ENCODE assay signal across 19 cellular contexts in the genomic region with DNA sequence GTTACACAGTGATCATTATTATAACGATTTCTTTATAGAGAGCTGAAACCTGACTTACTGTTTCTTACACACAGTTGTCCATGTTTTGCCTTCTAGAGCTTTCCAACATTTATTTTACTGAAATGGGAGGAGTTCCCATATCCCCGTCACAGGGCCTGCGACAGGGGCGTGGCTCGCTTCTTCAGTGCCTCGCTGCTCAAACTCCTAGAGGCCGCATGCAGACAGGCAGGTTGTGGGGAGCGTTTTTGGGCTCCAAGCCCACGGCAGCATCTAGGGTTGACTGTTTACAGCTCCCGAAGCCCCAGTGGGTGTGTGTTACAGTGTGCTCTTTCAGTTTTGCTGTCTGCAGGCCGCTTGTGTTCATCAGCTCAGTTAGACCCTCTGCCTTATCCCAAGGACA. TPM values are rescaled to one million over a fixed set of nuclear protein-coding genes. Genes with fewer than 3 reads are reported as not detected.
A peak's percentile ranks its signal among the peaks of the same experiment; 100 is the strongest.
DNase-seq lines count a peak whose midpoint lies in the region; ATAC-seq, FAIRE-seq and TF ChIP-seq lines count a peak whose summit lies in the region.
"Had no signal": no experiment of that assay in that cellular context is flagged by ENCODE, and none has a peak within 500 bp of the region (broad histone marks: within the 10 kb centered on the region; RNA-seq: fewer than 3 reads in every experiment).

No MANE protein-coding gene starts in this region.

- no peak for DNase-seq in GM23338 (ENCODE audit: low spot score)
- peak; percentile 38 for DNase-seq in NCI-H69 (lab: John Stamatoyannopoulos, UW)
- DNase-seq in H1 (ENCODE audit: low read depth in 1 of 2, low spot score in 2 of 2): no peak
- no peak for DNase-seq in mesendoderm
- no peak for DNase-seq in GM10266 (ENCODE audit: extremely low spot score)
- no peak for DNase-seq in posterior vena cava (ENCODE audit: low spot score)
- no peak for DNase-seq in NCI-H2227 treated with DMSO at 0.1 percent for 48 hours (lab: John Stamatoyannopoulos, UW)
- DNase-seq: 8988T; CD4-positive, alpha-beta memory T cell; DMS153; DMS79 treated with DMSO at 0.1 percent for 48 hours; GF-D8; IMR-90 had no signal

- no peak for FAIRE-seq in H1 (lab: Jason Lieb, UNC)
- FAIRE-seq: GM12878, GM19239, H54, HTR-8/SVneo had no signal

- H3K9ac ChIP-seq in H1 (replicated peaks in 1 of 4; ENCODE audit: extremely low read depth in 1 of 4, low read depth in 3 of 4, low read length in 3 of 4) (no peak overlapping the region), mesendoderm (ENCODE audit: low read length) (no peak overlapping the region)
- H3K9ac ChIP-seq: BLaER1 had no signal

- no peak for TF ChIP-seq POLR2A in H1 (IDR thresholded peaks at IDR 0.05; ENCODE audit: control extremely low read depth in 1 of 2, low read depth in 2 of 2, low read length in 2 of 2)

- H2AK5ac ChIP-seq in H1 (ENCODE audit: low read depth, low read length) (0 out of 2 replicates have a peak overlapping the region, but pooled peaks have one; percentile 18), mesendoderm (ENCODE audit: low read length) (no peak overlapping the region)

- no peak overlapping the region for H3K27ac ChIP-seq in GM23338 (ENCODE audit: low read depth)
- no peak overlapping the region for H3K27ac ChIP-seq in H1 (ENCODE audit: low read depth, low read length)
- no peak overlapping the region for H3K27ac ChIP-seq in mesendoderm (ENCODE audit: low read depth, low read length)
- H3K27ac ChIP-seq: BLaER1 had no signal

- no peaks in the 10 kb centered on the region for H3K36me3 Mint-ChIP-seq in GM23338 (ENCODE audit: low read depth)
- H3K36me3 Mint-ChIP-seq: CD14-positive monocyte; CD4-positive, alpha-beta memory T cell had no signal

- H3K36me3 ChIP-seq in GM23338 (ENCODE audit: insufficient read depth) (no peaks in the 10 kb centered on the region), H1 (ENCODE audit: control insufficient read depth in 2 of 4, insufficient read depth in 4 of 4, low read length in 3 of 4) (no peaks in the 10 kb centered on the region), mesendoderm (ENCODE audit: control insufficient read depth, insufficient read depth, low read length) (no peaks in the 10 kb centered on the region)
- H3K36me3 ChIP-seq: BLaER1 had no signal

- H3K4ac ChIP-seq in H1 (replicated peaks; ENCODE audit: insufficient read length, low read depth, low read length): no peak overlapping the region
- peak overlapping the region; percentile 43 for H3K4ac ChIP-seq in mesendoderm (ENCODE audit: low read depth, low read length)

- peak; percentile 84 for ATAC-seq in GM23338
- ATAC-seq: GM12878 had no signal

- H3K4me3 Mint-ChIP-seq in GM23338: no peak overlapping the region
- H3K4me3 Mint-ChIP-seq: CD14-positive monocyte; CD4-positive, alpha-beta memory T cell had no signal

- H3K18ac ChIP-seq in H1 (ENCODE audit: extremely low read depth, low read length) (no peak overlapping the region), mesendoderm (ENCODE audit: low read length) (no peak overlapping the region)

- H3K27me3 ChIP-seq in GM23338 (ENCODE audit: insufficient read depth) (no peaks in the 10 kb centered on the region), H1 (replicated peaks in 1 of 4; ENCODE audit: control insufficient read depth in 3 of 4, extremely low read depth in 1 of 4, insufficient read depth in 3 of 4, low read length in 3 of 4) (no peaks in the 10 kb centered on the region), mesendoderm (ENCODE audit: insufficient read depth, low read length, poor library complexity) (no peaks in the 10 kb centered on the region)
- H3K27me3 ChIP-seq: BLaER1 had no signal

- no peaks in the 10 kb centered on the region for H3K9me3 Mint-ChIP-seq in GM23338
- H3K9me3 Mint-ChIP-seq: CD4-positive, alpha-beta memory T cell had no signal

- peaks cover 52% of the 10 kb centered on the region for H3K4me1 Mint-ChIP-seq in GM23338
- H3K4me1 Mint-ChIP-seq: CD4-positive, alpha-beta memory T cell had no signal

- H3K4me3 ChIP-seq in GM23338 (no peak overlapping the region), H1 (ENCODE audit: extremely low read depth in 1 of 4, insufficient read depth in 2 of 4, low read depth in 3 of 4, low read length in 4 of 4) (no peak overlapping the region), mesendoderm (ENCODE audit: low read length) (no peak overlapping the region)
- H3K4me3 ChIP-seq: BLaER1, GM12878 had no signal

- H3K9me3 ChIP-seq in H1 (ENCODE audit: insufficient read depth in 2 of 2, low read depth in 1 of 2, low read length in 1 of 2): no peaks in the 10 kb centered on the region
- H3K9me3 ChIP-seq: BLaER1 had no signal

- H3K23me2 ChIP-seq in H1 (ENCODE audit: low read depth, low read length): no peaks in the 10 kb centered on the region

- H3K79me1 ChIP-seq in H1 (ENCODE audit: low read depth, low read length): no peaks in the 10 kb centered on the region
- no peaks in the 10 kb centered on the region for H3K79me1 ChIP-seq in mesendoderm (ENCODE audit: low read length)

- H3K4me2 ChIP-seq in GM23338: no peak overlapping the region
- no peak overlapping the region for H3K4me2 ChIP-seq in H1 (ENCODE audit: insufficient read depth in 1 of 2, low read depth in 2 of 2, low read length in 2 of 2)
- no peak overlapping the region for H3K4me2 ChIP-seq in mesendoderm (ENCODE audit: low read length)
- H3K4me2 ChIP-seq: BLaER1 had no signal

- H3K23ac ChIP-seq in H1 (ENCODE audit: insufficient read length) (no peak overlapping the region), mesendoderm (ENCODE audit: low read length) (no peak overlapping the region)

- TF ChIP-seq CTCF in GM23338 (conservative IDR thresholded peaks at IDR 0.05; ENCODE audit: low read depth in 2 of 2): no peak
- peak in 2 of 3 experiments; percentile 7 to 14; a peak in 2 of 4 replicates for TF ChIP-seq CTCF in H1 (IDR thresholded peaks at IDR 0.05; ENCODE audit: control extremely low read depth in 1 of 3, insufficient read depth in 1 of 3, low read depth in 1 of 3, low read length in 3 of 3)
- TF ChIP-seq CTCF in GM10266 (IDR thresholded peaks at IDR 0.05; ENCODE audit: control insufficient read depth, insufficient read depth, low read depth, missing control alignments): no peak

- POLR2A ChIA-PET in H1 (lab: Charles Lee; ENCODE audit: partially characterized antibody): interaction anchor here (1.0 to 2.2 kb wide), 4 partner anchors 8 to 19 kb away, joined by 3 to 5 read pairs (median 4); a partner anchor contains a TSS

- intact Hi-C loops in posterior vena cava (cut with DNase I): no loop called here

- H3K4me1 ChIP-seq in GM23338 (ENCODE audit: insufficient read depth) (peaks cover 8% of the 10 kb centered on the region), H1 (replicated peaks in 1 of 4; ENCODE audit: control insufficient read depth in 3 of 4, insufficient read depth in 4 of 4, low read length in 3 of 4) (peaks cover 0 to 3% (median 0%) of the 10 kb centered on the region in 4 experiments; a peak in 2 of 7 replicates), mesendoderm (ENCODE audit: control insufficient read depth, low read depth, low read length) (peaks cover 7% of the 10 kb centered on the region)

- H3K79me2 ChIP-seq in GM23338 (replicated peaks; ENCODE audit: insufficient read depth) (no peaks in the 10 kb centered on the region; the same call in 1 of the 2 replicates), H1 (ENCODE audit: control insufficient read depth in 1 of 2, insufficient read depth in 2 of 2, low read length in 2 of 2) (no peaks in the 10 kb centered on the region), mesendoderm (ENCODE audit: control insufficient read depth, insufficient read depth, low read length) (no peaks in the 10 kb centered on the region)

- TF ChIP-seq EP300 in H1 (IDR thresholded peaks at IDR 0.05; ENCODE audit: borderline replicate concordance in 1 of 2, low read depth in 2 of 2, low read length in 2 of 2): no peak

- H4K20me1 ChIP-seq in GM23338 (replicated peaks; ENCODE audit: insufficient read depth): no peaks in the 10 kb centered on the region
- H4K20me1 ChIP-seq in H1 (replicated peaks in 1 of 2; ENCODE audit: control insufficient read depth in 1 of 2, insufficient read depth in 2 of 2, low read length in 2 of 2): no peaks in the 10 kb centered on the region
- H4K20me1 ChIP-seq: BLaER1 had no signal

- H2BK120ac ChIP-seq in H1 (replicated peaks; ENCODE audit: low read depth, low read length) (no peak overlapping the region), mesendoderm (ENCODE audit: low read depth, low read length) (no peak overlapping the region)

- no peak overlapping the region for H3K27ac Mint-ChIP-seq in GM23338
- H3K27ac Mint-ChIP-seq: CD14-positive monocyte; CD4-positive, alpha-beta memory T cell had no signal

- no peaks in the 10 kb centered on the region for H3K27me3 Mint-ChIP-seq in GM23338 (ENCODE audit: insufficient read depth, low read depth, poor library complexity)

- H2BK5ac ChIP-seq in H1 (ENCODE audit: low read depth, low read length): no peak overlapping the region
- no peak overlapping the region for H2BK5ac ChIP-seq in mesendoderm (ENCODE audit: low read length)

- no peaks in the 10 kb centered on the region for H3K9me2 ChIP-seq in GM23338 (ENCODE audit: insufficient read depth)

- 86% methylated on average over 11 of the region's 11 CpGs; no CpG with 5 or more reads in 1 of the 2 experiments for WGBS in H1 (ENCODE audit: extremely low coverage in 1 of 2, insufficient coverage in 1 of 2, insufficient read length in 1 of 2, insufficient replicate concordance in 2 of 2, low coverage in 1 of 2, low lambda C conversion rate in 2 of 2, missing lambda C conversion rate in 1 of 2), 2 experiments
- no CpG with 5 or more reads among the region's 11 CpGs for WGBS in mesendoderm (ENCODE audit: extremely low coverage, insufficient coverage, low lambda C conversion rate)

- H3K56ac ChIP-seq in H1 (replicated peaks; ENCODE audit: insufficient read length, low read depth, low read length): no peak overlapping the region
- H3K56ac ChIP-seq in mesendoderm (ENCODE audit: low read length): no peak overlapping the region

- H2AFZ ChIP-seq in GM23338: no peak overlapping the region
- H2AFZ ChIP-seq in H1 (ENCODE audit: low read length): no peak overlapping the region

- no peak overlapping the region for H4K8ac ChIP-seq in H1 (ENCODE audit: extremely low read depth, insufficient read depth, low read length)
- no peak overlapping the region for H4K8ac ChIP-seq in mesendoderm (ENCODE audit: low read depth, low read length)

- H2BK20ac ChIP-seq in H1 (ENCODE audit: low read length): no peak overlapping the region

- H4K91ac ChIP-seq in H1 (replicated peaks; ENCODE audit: insufficient read length, low read length): no peak overlapping the region

- H2BK15ac ChIP-seq in H1 (ENCODE audit: low read length): no peak overlapping the region
- no peak overlapping the region for H2BK15ac ChIP-seq in mesendoderm (replicated peaks; ENCODE audit: low read depth)

- CTCF ChIA-PET in H1 (lab: Charles Lee; ENCODE audit: partially characterized antibody): interaction anchor here (0.6 to 9.3 kb wide), 9 partner anchors 10 to 213 kb away, joined by 3 to 95 read pairs (median 4); no protein-coding TSS in a partner anchor

- TF ChIP-seq RAD21 in H1 (IDR thresholded peaks at IDR 0.05 in 1 of 2, conservative IDR thresholded peaks at IDR 0.05 in 1 of 2; ENCODE audit: low read depth in 2 of 2, low read length in 2 of 2): no peak

- no peak overlapping the region for H2BK12ac ChIP-seq in H1 (ENCODE audit: low read depth, low read length)

- no peak overlapping the region for H3K14ac ChIP-seq in H1 (ENCODE audit: insufficient read length)

- no peaks in the 10 kb centered on the region for H3F3A ChIP-seq in GM23338 (replicated peaks; ENCODE audit: low read depth)

- no peak overlapping the region for H4K5ac ChIP-seq in H1 (ENCODE audit: insufficient read length, low read depth, low read length)
- no peak overlapping the region for H4K5ac ChIP-seq in mesendoderm (ENCODE audit: low read length)

RNA-seq across cellular contexts. Expression of a gene that starts 12.7 kb away (rescaled TPM):
- 18.7 TPM in 2 replicates for total RNA-seq in GM23338 (2014; rRNA removed; shearing (Covaris generic))
- polyA plus RNA-seq in GM23338 (2016; fragmentation: Nextera tagmentation; extraction: Ambion mirVana) (4.1 and 4.3 TPM in 2 replicates), H1 (2011; rRNA removed) (8.2 and 9.0 TPM in 2 replicates)
- total RNA-seq in H1 (2021; fragmentation: NEBNext Ultra II Directional; extraction: Animal tissue kit (Norgen Biotek cat#: 25700)): 27.6 and 31.6 TPM in 2 replicates
- 8.4 TPM for polyA plus RNA-seq in H1 (2011; cell fraction: cytosol; rRNA removed)
- polyA plus RNA-seq in H1 (2011; cell fraction: nucleus; rRNA removed): 14.7 TPM
- 9.5 to 14.6 TPM (median 12.7 TPM) in 4 replicates for polyA plus RNA-seq in H1 (2012, experiment 1 of 2)
- 2.1 TPM for polyA plus RNA-seq in H1 (2012, experiment 2 of 2)
- 15.3 TPM for polyA plus RNA-seq in H1 (2013, experiment 1 of 2)
- 14.1 TPM for polyA plus RNA-seq in H1 (2013, experiment 2 of 2)
- 27.2 and 28.2 TPM in 2 replicates for polyA minus RNA-seq in H1 (2011; rRNA and poly(A)+ RNA removed)
- 15.4 TPM for polyA minus RNA-seq in H1 (2011; cell fraction: cytosol; rRNA and poly(A)+ RNA removed)
- 28.6 TPM for polyA minus RNA-seq in H1 (2011; cell fraction: nucleus; rRNA and poly(A)+ RNA removed)
- polyA plus RNA-seq in mesendoderm (2013, experiment 1 of 2): 37.8 TPM
- 36.9 TPM for polyA plus RNA-seq in mesendoderm (2013, experiment 2 of 2)
- 10 to 100 TPM; 47.7 to 78.9 TPM for total RNA-seq in posterior vena cava

Comparison
In these comparisons a context has a peak if more than half of its experiments do, and no peak if none do; other contexts are left out.
1. CTCF ChIP-seq: peak in H1 (2 of 3); none in GM23338 (0 of 2) and GM10266 (single experiment).